27 cellular contexts compared by ENCODE assay signal in genomic region chr3:134816623-134817022, GRCh38. TPM values are rescaled to one million over a fixed set of nuclear protein-coding genes. Genes with fewer than 3 reads are reported as not detected.
"Had no signal": no experiment of that assay in that cellular context is flagged by ENCODE, and none has a peak within 500 bp of the region (broad histone marks: within the 10 kb centered on the region; RNA-seq: fewer than 3 reads in every experiment).

No MANE protein-coding gene starts in this region.

- H3K27ac ChIP-seq: neutrophil, pancreas, prostate gland, right lobe of liver, sigmoid colon, skin epidermis, spleen, suprapubic skin, testis, tibial artery, transverse colon, upper lobe of right lung, uterus had no signal

- DNase-seq: naive thymus-derived CD8-positive, alpha-beta T cell; nephron progenitor cell; nucleus accumbens; pancreas; right cardiac atrium; right lobe of liver; sigmoid colon; spleen; stimulated activated CD4-positive, alpha-beta T cell treated with anti-CD3 and anti-CD28 coated beads, Interleukin-12 subunit alpha, Interleukin-12 subunit beta, amount 100 ng/mL, for 4 hours; stimulated activated CD4-positive, alpha-beta T cell treated with anti-CD3 and anti-CD28 coated beads, Interleukin-1b, Interleukin-23, amount 100 ng/mL, for 48 hours; stimulated activated CD4-positive, alpha-beta T cell treated with anti-CD3 and anti-CD28 coated beads, Interleukin-4, amount 100 ng/mL, for 1 hour; stimulated activated CD4-positive, alpha-beta T cell treated with anti-CD3 and anti-CD28 coated beads, Interleukin-4, amount 100 ng/mL, for 4 hours; stimulated activated CD8-positive, alpha-beta memory T cell treated with anti-CD3 and anti-CD28 coated beads, Interleukin-4, amount 100 ng/mL, for 48 hours; stimulated activated naive CD4-positive, alpha-beta T cell; stimulated activated naive CD8-positive, alpha-beta T cell treated with anti-CD3 and anti-CD28 coated beads, Interleukin-15, amount 100 ng/mL, for 72 hours; stimulated activated naive CD8-positive, alpha-beta T cell treated with anti-CD3 and anti-CD28 coated beads, Interleukin-15, Interleukin-2, amounts not matched to agents 100 U/mL and 50 U/mL, for 24 hours; testis; tibial artery; transverse colon; upper lobe of right lung; uterus had no signal

- H3K4me3 ChIP-seq: pancreas, prostate gland, right lobe of liver, sigmoid colon, skin epidermis, smooth muscle cell, spleen, suprapubic skin, testis, tibial artery, transverse colon, upper lobe of right lung, uterus had no signal

- H3K4me2 ChIP-seq: smooth muscle cell had no signal

- H3K9me3 ChIP-seq: neutrophil, pancreas, prostate gland, right lobe of liver, sigmoid colon, spleen, suprapubic skin, testis, tibial artery, transverse colon, upper lobe of right lung, uterus had no signal

- H3K4me1 ChIP-seq: pancreas, prostate gland, right lobe of liver, sigmoid colon, spleen, testis, tibial artery, transverse colon, upper lobe of right lung, uterus had no signal

- H3K36me3 ChIP-seq: neutrophil, pancreas, prostate gland, right lobe of liver, sigmoid colon, spleen, suprapubic skin, tibial artery, transverse colon, upper lobe of right lung, uterus had no signal

- H3K27me3 ChIP-seq: pancreas, right lobe of liver, sigmoid colon, suprapubic skin, testis, tibial artery, transverse colon, upper lobe of right lung, uterus had no signal

- ATAC-seq: naive thymus-derived CD8-positive, alpha-beta T cell; natural killer cell treated with Interleukin-12 subunit alpha and Interleukin-12 subunit beta and Interleukin-15 and Interleukin-18, amount 100 ng/mL, for 72 hours; pancreas; right lobe of liver; stimulated activated naive CD8-positive, alpha-beta T cell treated with anti-CD3 and anti-CD28 coated beads, Interleukin-15, amount 100 ng/mL, for 72 hours; stimulated activated naive CD8-positive, alpha-beta T cell treated with anti-CD3 and anti-CD28 coated beads, Interleukin-15, Interleukin-2, amounts not matched to agents 100 U/mL and 50 U/mL, for 24 hours; upper lobe of right lung had no signal

RNA-seq across cellular contexts. Expression of gene EPHB1, which starts 21.6 kb away (rescaled TPM):
- total RNA-seq: naive thymus-derived CD8-positive, alpha-beta T cell had no signal
- polyA plus RNA-seq: naive thymus-derived CD8-positive, alpha-beta T cell had no signal
